In genomic region chr7:151348970-151349369, GRCh38 we compare ENCODE assay signal across 12 cellular contexts. TPM values are rescaled to one million over a fixed set of nuclear protein-coding genes. Genes with fewer than 3 reads are reported as not detected.
DNase-seq lines count a peak whose midpoint lies in the region; ATAC-seq and TF ChIP-seq lines count a peak whose summit lies in the region.
"Had no signal": no experiment of that assay in that cellular context is flagged by ENCODE, and none has a peak within 500 bp of the region (broad histone marks: within the 10 kb centered on the region; RNA-seq: fewer than 3 reads in every experiment).

No MANE protein-coding gene starts in this region.

- peak overlapping the region; percentile 96 for H3K27ac Mint-ChIP-seq in T-helper 1 cell treated with Interleukin-12 subunit alpha and Interleukin-12 subunit beta and Interleukin-4 antibody, amounts not matched to agents 30 μg/mL and 1 μg/mL, for 36 hours
- no peak overlapping the region for H3K27ac Mint-ChIP-seq in GM23338
- no peak overlapping the region for H3K27ac Mint-ChIP-seq in WTC11
- H3K27ac Mint-ChIP-seq: HFFc6 had no signal

- no peaks in the 10 kb centered on the region for H3K79me2 ChIP-seq in GM23338 (replicated peaks; ENCODE audit: insufficient read depth)

- no peak for DNase-seq in T-helper 1 cell
- peak; percentile 57 for DNase-seq in NAMALWA (ENCODE audit: low spot score)
- no peak for DNase-seq in colonic mucosa
- no peak for DNase-seq in gastrocnemius medialis
- no peak for DNase-seq in dermis blood vessel endothelial cell
- DNase-seq in GM23338 (ENCODE audit: low spot score): no peak
- DNase-seq in WTC11 (ENCODE audit: low spot score): no peak
- DNase-seq: activated gamma-delta T cell, HFFc6 had no signal

- TF ChIP-seq CTCF in colonic mucosa (IDR thresholded peaks at IDR 0.05) (no peak), gastrocnemius medialis (IDR thresholded peaks at IDR 0.05 in 4 of 5, conservative IDR thresholded peaks at IDR 0.05 in 1 of 5) (no peak), GM23338 (conservative IDR thresholded peaks at IDR 0.05; ENCODE audit: low read depth in 2 of 2) (no peak), WTC11 (IDR thresholded peaks at IDR 0.05) (no peak)

- no peaks in the 10 kb centered on the region for H3K9me3 ChIP-seq in colonic mucosa
- no peaks in the 10 kb centered on the region for H3K9me3 ChIP-seq in gastrocnemius medialis

- no peaks in the 10 kb centered on the region for H3K9me2 ChIP-seq in GM23338 (ENCODE audit: insufficient read depth)

- POLR2A ChIA-PET in WTC11 (lab: Charles Lee): no interaction called here

- CTCF ChIA-PET in WTC11 (lab: Charles Lee): interaction anchor here (5.8 kb wide), 1 partner anchor 33 kb away, joined by 71 read pairs; no protein-coding TSS in a partner anchor

- no peaks in the 10 kb centered on the region for H3K27me3 ChIP-seq in colonic mucosa
- H3K27me3 ChIP-seq in gastrocnemius medialis: no peaks in the 10 kb centered on the region
- no peaks in the 10 kb centered on the region for H3K27me3 ChIP-seq in GM23338 (ENCODE audit: insufficient read depth)

- H3K36me3 ChIP-seq in colonic mucosa (peaks cover 6% of the 10 kb centered on the region), gastrocnemius medialis (peaks cover 0 to 68% of the 10 kb centered on the region in 2 donors), GM23338 (ENCODE audit: insufficient read depth) (peaks cover 8% of the 10 kb centered on the region)

- no peak overlapping the region for H2AFZ ChIP-seq in GM23338

- H3K36me3 Mint-ChIP-seq in T-helper 1 cell treated with Interleukin-12 subunit alpha and Interleukin-12 subunit beta and Interleukin-4 antibody, amounts not matched to agents 30 μg/mL and 1 μg/mL, for 36 hours (ENCODE audit: low read depth): peaks cover 35% of the 10 kb centered on the region
- H3K36me3 Mint-ChIP-seq in GM23338 (ENCODE audit: low read depth): peaks cover 41% of the 10 kb centered on the region
- H3K36me3 Mint-ChIP-seq in WTC11: peaks cover 40% of the 10 kb centered on the region

- intact Hi-C loops in colonic mucosa (cut with DNase I) (no loop called here), gastrocnemius medialis (cut with DNase I; ENCODE audit: low total_unique reads) (no loop called here)

- no peak for TF ChIP-seq POLR2A in gastrocnemius medialis (IDR thresholded peaks at IDR 0.05)

- peaks cover 6% of the 10 kb centered on the region; the same call in 1 of the 2 replicates for H3F3A ChIP-seq in GM23338 (replicated peaks; ENCODE audit: low read depth)

- H3K4me2 ChIP-seq in GM23338: no peak overlapping the region

- H3K27me3 Mint-ChIP-seq in T-helper 1 cell treated with Interleukin-12 subunit alpha and Interleukin-12 subunit beta and Interleukin-4 antibody, amounts not matched to agents 30 μg/mL and 1 μg/mL, for 36 hours (ENCODE audit: low read depth): no peaks in the 10 kb centered on the region
- peaks cover 2% of the 10 kb centered on the region for H3K27me3 Mint-ChIP-seq in GM23338 (ENCODE audit: insufficient read depth, low read depth, poor library complexity)
- H3K27me3 Mint-ChIP-seq in WTC11 (ENCODE audit: low read depth): no peaks in the 10 kb centered on the region

- H3K4me1 Mint-ChIP-seq in T-helper 1 cell treated with Interleukin-12 subunit alpha and Interleukin-12 subunit beta and Interleukin-4 antibody, amounts not matched to agents 30 μg/mL and 1 μg/mL, for 36 hours (ENCODE audit: low read depth): peaks cover 39% of the 10 kb centered on the region
- peaks cover 5% of the 10 kb centered on the region; the same call in 2 of the 3 replicates for H3K4me1 Mint-ChIP-seq in GM23338
- no peaks in the 10 kb centered on the region for H3K4me1 Mint-ChIP-seq in WTC11

- in situ Hi-C loops in gastrocnemius medialis (cut with MboI; ENCODE audit: low sequenced_read_pairs in 4 of 4): no loop called here

- 0 out of 2 replicates have a peak, but pooled peaks cover 8% of the 10 kb centered on the region for H4K20me1 ChIP-seq in GM23338 (replicated peaks; ENCODE audit: insufficient read depth)

- no peak for ATAC-seq in gastrocnemius medialis
- no peak for ATAC-seq in GM23338
- ATAC-seq in WTC11: no peak

- H3K27ac ChIP-seq in colonic mucosa: peak overlapping the region; percentile 77
- H3K27ac ChIP-seq in gastrocnemius medialis: peak overlapping the region in 3 of 4 donors; percentile 67 to 84 (median 67)
- H3K27ac ChIP-seq in GM23338 (ENCODE audit: low read depth): no peak overlapping the region
- H3K27ac ChIP-seq: 22Rv1 had no signal

- peaks cover 5% of the 10 kb centered on the region for H3K4me1 ChIP-seq in colonic mucosa
- peaks cover 4 to 14% of the 10 kb centered on the region in 2 donors for H3K4me1 ChIP-seq in gastrocnemius medialis
- H3K4me1 ChIP-seq in GM23338 (ENCODE audit: insufficient read depth): no peaks in the 10 kb centered on the region

- no peak overlapping the region for H3K9ac ChIP-seq in colonic mucosa (ENCODE audit: low read depth in 2 of 2, low read length in 2 of 2)

- no peaks in the 10 kb centered on the region for H3K9me3 Mint-ChIP-seq in T-helper 1 cell treated with Interleukin-12 subunit alpha and Interleukin-12 subunit beta and Interleukin-4 antibody, amounts not matched to agents 30 μg/mL and 1 μg/mL, for 36 hours
- H3K9me3 Mint-ChIP-seq in GM23338: no peaks in the 10 kb centered on the region
- no peaks in the 10 kb centered on the region for H3K9me3 Mint-ChIP-seq in WTC11
- H3K9me3 Mint-ChIP-seq: HFFc6 had no signal

- no peak overlapping the region for H3K4me3 ChIP-seq in colonic mucosa
- H3K4me3 ChIP-seq in gastrocnemius medialis: no peak overlapping the region
- H3K4me3 ChIP-seq in GM23338: no peak overlapping the region
- H3K4me3 ChIP-seq: coronary artery had no signal

- no peak overlapping the region for H3K4me3 Mint-ChIP-seq in T-helper 1 cell treated with Interleukin-12 subunit alpha and Interleukin-12 subunit beta and Interleukin-4 antibody, amounts not matched to agents 30 μg/mL and 1 μg/mL, for 36 hours
- H3K4me3 Mint-ChIP-seq in GM23338 (no peak overlapping the region), WTC11 (no peak overlapping the region)
- H3K4me3 Mint-ChIP-seq: HFFc6 had no signal

TF ChIP-seq in GM23338, 12 proteins besides CTCF, POLR2A, EP300 and RAD21:
- no peak for TF ChIP-seq JUNB (IDR thresholded peaks at IDR 0.05; ENCODE audit: unreplicated experiment)
- TF ChIP-seq ZNF114 (CRISPR knock-in tag; IDR thresholded peaks at IDR 0.05): no peak
- no peak for TF ChIP-seq POLR2AphosphoS5 (IDR thresholded peaks at IDR 0.05; ENCODE audit: low read depth)

TF ChIP-seq in WTC11, 78 proteins besides CTCF, POLR2A, EP300 and RAD21 (continues in another document):
- TF ChIP-seq ZNF219 (CRISPR knock-in tag; IDR thresholded peaks at IDR 0.05; ENCODE audit: borderline replicate concordance) (no peak), SP1 (CRISPR knock-in tag; conservative IDR thresholded peaks at IDR 0.05) (no peak), E2F4 (CRISPR knock-in tag; IDR thresholded peaks at IDR 0.05; ENCODE audit: borderline replicate concordance, low read depth) (no peak)
- TF ChIP-seq, protein P1, sequence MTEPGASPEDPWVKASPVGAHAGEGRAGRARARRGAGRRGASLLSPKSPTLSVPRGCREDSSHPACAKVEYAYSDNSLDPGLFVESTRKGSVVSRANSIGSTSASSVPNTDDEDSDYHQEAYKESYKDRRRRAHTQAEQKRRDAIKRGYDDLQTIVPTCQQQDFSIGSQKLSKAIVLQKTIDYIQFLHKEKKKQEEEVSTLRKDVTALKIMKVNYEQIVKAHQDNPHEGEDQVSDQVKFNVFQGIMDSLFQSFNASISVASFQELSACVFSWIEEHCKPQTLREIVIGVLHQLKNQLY (CRISPR knock-in tag; IDR thresholded peaks at IDR 0.05): no peak
- TF ChIP-seq, protein P2, sequence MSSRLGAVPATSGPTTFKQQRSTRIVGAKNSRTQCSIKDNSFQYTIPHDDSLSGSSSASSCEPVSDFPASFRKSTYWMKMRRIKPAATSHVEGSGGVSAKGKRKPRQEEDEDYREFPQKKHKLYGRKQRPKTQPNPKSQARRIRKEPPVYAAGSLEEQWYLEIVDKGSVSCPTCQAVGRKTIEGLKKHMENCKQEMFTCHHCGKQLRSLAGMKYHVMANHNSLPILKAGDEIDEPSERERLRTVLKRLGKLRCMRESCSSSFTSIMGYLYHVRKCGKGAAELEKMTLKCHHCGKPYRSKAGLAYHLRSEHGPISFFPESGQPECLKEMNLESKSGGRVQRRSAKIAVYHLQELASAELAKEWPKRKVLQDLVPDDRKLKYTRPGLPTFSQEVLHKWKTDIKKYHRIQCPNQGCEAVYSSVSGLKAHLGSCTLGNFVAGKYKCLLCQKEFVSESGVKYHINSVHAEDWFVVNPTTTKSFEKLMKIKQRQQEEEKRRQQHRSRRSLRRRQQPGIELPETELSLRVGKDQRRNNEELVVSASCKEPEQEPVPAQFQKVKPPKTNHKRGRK (CRISPR knock-in tag; IDR thresholded peaks at IDR 0.05; ENCODE audit: borderline replicate concordance): no peak

RNA-seq across cellular contexts. Expression of gene NUB1, which starts 7.4 kb away (rescaled TPM):
- 10 to 100 TPM; 42.3 to 55.2 TPM for total RNA-seq in colonic mucosa
- 10 to 100 TPM; 45.3 to 59.0 (median 49.7) TPM for total RNA-seq in gastrocnemius medialis
- 45.4 and 54.2 TPM in 2 replicates for total RNA-seq in dermis blood vessel endothelial cell
- 31.8 and 32.4 TPM in 2 replicates for total RNA-seq in GM23338 (2014; rRNA removed; shearing (Covaris generic))
- polyA plus RNA-seq in GM23338 (2016; fragmentation: Nextera tagmentation; extraction: Ambion mirVana): 40.7 and 42.3 TPM in 2 replicates
- 31.2 to 38.3 TPM (median 33.5 TPM) in 3 replicates for total RNA-seq in WTC11 (2021)
